8 cellular contexts compared by ENCODE assay signal in the genomic region with DNA sequence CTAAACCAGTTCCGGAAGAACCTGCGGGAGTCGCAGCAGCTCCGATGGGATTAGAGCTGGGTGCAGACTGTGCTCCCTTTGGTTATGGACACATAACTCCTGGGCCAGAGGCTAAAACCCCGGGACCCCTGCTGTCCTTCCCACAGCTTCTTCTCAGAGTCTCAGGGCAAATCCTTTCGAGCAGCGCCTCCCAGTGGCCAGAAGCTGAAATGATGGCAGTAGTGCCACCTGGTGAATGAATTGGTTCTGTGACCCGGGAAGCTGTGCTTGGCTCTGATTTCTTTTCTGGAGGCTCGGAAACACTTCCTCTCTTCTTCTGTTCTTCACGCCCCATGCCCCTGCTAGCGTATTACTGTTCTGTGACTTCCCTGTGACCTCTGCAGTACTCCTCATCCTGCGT. TPM values are rescaled to one million over a fixed set of nuclear protein-coding genes. Genes with fewer than 3 reads are reported as not detected.
DNase-seq lines count a peak whose midpoint lies in the region; TF ChIP-seq lines count a peak whose summit lies in the region.
"Not testable (repeated sequence)": the region's sequence is repeated elsewhere in the genome, so short reads cannot be mapped to it uniquely, and the experiment has no call there.

No MANE protein-coding gene starts in this region.

- H3K27me3 Mint-ChIP-seq in T-helper 2 cell treated with Interferon-gamma antibody and Interleukin-4, amounts not matched to agents 5 μg/mL and 100 μg/mL, for 36 hours (ENCODE audit: low read depth): not testable (repeated sequence)

- H3K23ac ChIP-seq in mesendoderm (ENCODE audit: low read length): not testable (repeated sequence)

- H3K27ac Mint-ChIP-seq in T-helper 2 cell treated with Interferon-gamma antibody and Interleukin-4, amounts not matched to agents 5 μg/mL and 100 μg/mL, for 36 hours: not testable (repeated sequence)

- H4K8ac ChIP-seq in mesendoderm (ENCODE audit: low read depth, low read length): not testable (repeated sequence)

- WGBS in GM23248 (ENCODE audit: low coverage in 1 of 2, low lambda C conversion rate in 2 of 2, missing lambda C conversion rate in 2 of 2), 2 experiments: 51 to 60% methylated on average over 12 of the region's 12 CpGs
- WGBS in mesendoderm (ENCODE audit: extremely low coverage, insufficient coverage, low lambda C conversion rate): no CpG with 5 or more reads among the region's 12 CpGs

- H3K9me2 ChIP-seq in GM23248 (ENCODE audit: insufficient read depth): not testable (repeated sequence)

- not testable (repeated sequence) for H3K9ac ChIP-seq in GM23248; fibroblast of lung (ENCODE audit: insufficient read depth, low read length); mesendoderm (ENCODE audit: low read length)

- H4K5ac ChIP-seq in mesendoderm (ENCODE audit: low read length): not testable (repeated sequence)

- H3K9me3 Mint-ChIP-seq in T-helper 2 cell treated with Interferon-gamma antibody and Interleukin-4, amounts not matched to agents 5 μg/mL and 100 μg/mL, for 36 hours: not testable (repeated sequence)

- not testable (repeated sequence) for H3K79me1 ChIP-seq in mesendoderm (ENCODE audit: low read length)

- H3K36me3 Mint-ChIP-seq in T-helper 2 cell treated with Interferon-gamma antibody and Interleukin-4, amounts not matched to agents 5 μg/mL and 100 μg/mL, for 36 hours (ENCODE audit: low read depth): not testable (repeated sequence)

- H2BK15ac ChIP-seq in mesendoderm (replicated peaks; ENCODE audit: low read depth): not testable (repeated sequence)

- not testable (repeated sequence) for H3K4me1 ChIP-seq in GM23248 (ENCODE audit: insufficient read depth); fibroblast of lung (ENCODE audit: control insufficient read depth, extremely low read depth, insufficient read depth, low read length); mesendoderm (ENCODE audit: control insufficient read depth, low read depth, low read length)

- POLR2A ChIA-PET in AG04450 (lab: Yijun Ruan, JAX): not testable (repeated sequence)

- CTCF ChIA-PET in AG04450 (lab: Charles Lee): interaction anchor here (0.6 to 1.4 kb wide), 13 partner anchors 9 to 433 kb away, joined by 3 to 10 read pairs (median 3); a partner anchor contains a TSS

- not testable (repeated sequence) for H3K4me1 Mint-ChIP-seq in T-helper 2 cell treated with Interferon-gamma antibody and Interleukin-4, amounts not matched to agents 5 μg/mL and 100 μg/mL, for 36 hours (ENCODE audit: low read depth)

- not testable (repeated sequence) for H3K9me3 ChIP-seq in AG04450 (ENCODE audit: control insufficient read depth, insufficient read depth, low read length); GM23248 (ENCODE audit: low read depth); fibroblast of lung (ENCODE audit: control insufficient read depth, insufficient read depth, low read depth, low read length)

- H4K20me1 ChIP-seq in GM23248 (ENCODE audit: insufficient read depth); fibroblast of lung (ENCODE audit: control insufficient read depth, extremely low read depth, insufficient read depth, low read length): not testable (repeated sequence)

- not testable (repeated sequence) for H3K79me2 ChIP-seq in GM23248 (ENCODE audit: insufficient read depth); fibroblast of lung (ENCODE audit: control insufficient read depth, insufficient read depth, low read length); mesendoderm (ENCODE audit: control insufficient read depth, insufficient read depth, low read length)

- H2AFZ ChIP-seq in GM23248; fibroblast of lung (ENCODE audit: low read length): not testable (repeated sequence)

- H3K4me2 ChIP-seq in GM23248 (ENCODE audit: unreplicated experiment); fibroblast of lung (ENCODE audit: extremely low read depth, insufficient read depth, low read length); mesendoderm (ENCODE audit: low read length): not testable (repeated sequence)

- not testable (repeated sequence) for H2AK5ac ChIP-seq in mesendoderm (ENCODE audit: low read length)

- not testable (repeated sequence) for H3K36me3 ChIP-seq in GM23248 (ENCODE audit: low read depth); fibroblast of lung (ENCODE audit: control insufficient read depth, insufficient read depth, low read length); mesendoderm (ENCODE audit: control insufficient read depth, insufficient read depth, low read length)

- H3K4me3 Mint-ChIP-seq in T-helper 2 cell treated with Interferon-gamma antibody and Interleukin-4, amounts not matched to agents 5 μg/mL and 100 μg/mL, for 36 hours: not testable (repeated sequence)

- in situ Hi-C loops in GM23248 (cut with MboI): not testable (repeated sequence)

- not testable (repeated sequence) for H3K27me3 ChIP-seq in AG04450 (ENCODE audit: control insufficient read depth, insufficient read depth, low read length); GM23248 (replicated peaks; ENCODE audit: insufficient read depth); fibroblast of lung (ENCODE audit: control insufficient read depth, insufficient read depth, low read length); mesendoderm (ENCODE audit: insufficient read depth, low read length, poor library complexity)

- H3K27ac ChIP-seq in AG04450 (ENCODE audit: low read depth, low read length); GM23248; fibroblast of lung (ENCODE audit: insufficient read depth, low read length); mesendoderm (ENCODE audit: low read depth, low read length): not testable (repeated sequence)

- H3K56ac ChIP-seq in mesendoderm (ENCODE audit: low read length): not testable (repeated sequence)

- H3K4ac ChIP-seq in mesendoderm (ENCODE audit: low read depth, low read length): not testable (repeated sequence)

- H3F3A ChIP-seq in GM23248 (ENCODE audit: insufficient read depth): not testable (repeated sequence)

- H3K4me3 ChIP-seq in AG04450 (ENCODE audit: low read depth, low read length); GM23248; fibroblast of lung (replicated peaks in 1 of 4; ENCODE audit: control extremely low read depth in 1 of 4, insufficient read depth in 1 of 4, low read depth in 3 of 4, low read length in 4 of 4); mesendoderm (ENCODE audit: low read length): not testable (repeated sequence)

- DNase-seq in AG04450 (ENCODE audit: low read depth, low spot score): peak; percentile 7
- DNase-seq in GM23248: peak; percentile 50
- DNase-seq in NCI-H2107 (lab: John Stamatoyannopoulos, UW): peak; percentile 19
- DNase-seq in T-helper 2 cell treated with Interferon-gamma antibody and Interleukin-4, amounts not matched to agents 5 μg/mL and 100 μg/mL, for 36 hours (ENCODE audit: low spot score): peak; percentile 53
- DNase-seq in activated naive CD4-positive, alpha-beta T cell treated with Interleukin-2 at 50 U/mL for 16 hours: peak; percentile 79
- peak; percentile 35 to 65 for DNase-seq in fibroblast of lung (ENCODE audit: low read depth in 2 of 2)
- peak; percentile 94 for DNase-seq in mesendoderm
- DNase-seq in stimulated activated CD4-positive, alpha-beta T cell treated with anti-CD3 and anti-CD28 coated beads, Interleukin-4, amount 100 ng/mL, for 1 hour: peak; percentile 77

- H2BK5ac ChIP-seq in mesendoderm (ENCODE audit: low read length): not testable (repeated sequence)

- H3K18ac ChIP-seq in mesendoderm (ENCODE audit: low read length): not testable (repeated sequence)

- TF ChIP-seq CTCF in AG04450 (IDR thresholded peaks at IDR 0.05; ENCODE audit: low read depth, low read length): peak; percentile 70
- peak; percentile 69 to 75 for TF ChIP-seq CTCF in fibroblast of lung (conservative IDR thresholded peaks at IDR 0.05 in 1 of 2, IDR thresholded peaks at IDR 0.05 in 1 of 2; ENCODE audit: low read depth in 1 of 2, low read length in 2 of 2)

- H2BK120ac ChIP-seq in mesendoderm (ENCODE audit: low read depth, low read length): not testable (repeated sequence)

RNA-seq across cellular contexts. Expression of a gene that starts 29.8 kb away (rescaled TPM):
- polyA plus RNA-seq in AG04450 (2011; rRNA removed) (11.3 and 14.5 TPM in 2 replicates), GM23248 (2016; fragmentation: Nextera tagmentation; extraction: Ambion mirVana) (11.2 and 11.6 TPM in 2 replicates), fibroblast of lung (11.3 and 16.5 TPM in 2 replicates)
- 13.6 and 15.3 TPM in 2 replicates for polyA minus RNA-seq in AG04450 (2011; rRNA and poly(A)+ RNA removed)
- 20.4 and 24.2 TPM in 2 replicates for total RNA-seq in GM23248 (2014; rRNA removed; shearing (Covaris generic))
- total RNA-seq in fibroblast of lung: 15.7 and 16.8 TPM in 2 replicates
- 8.9 and 9.1 TPM in 2 replicates for polyA plus RNA-seq in fibroblast of lung (2012)
- polyA minus RNA-seq in fibroblast of lung (ENCODE audit: low replicate concordance): 8.6 and 32.2 TPM in 2 replicates
- 63.5 TPM for polyA plus RNA-seq in mesendoderm (2013, experiment 1 of 2)
- 61.3 TPM for polyA plus RNA-seq in mesendoderm (2013, experiment 2 of 2)

Comparison
In these comparisons a context has a peak if more than half of its experiments do, and no peak if none do; other contexts are left out.
1. DNase-seq: peak in every context shown above with its lines; median percentile 94 in mesendoderm; 79 in activated naive CD4-positive, alpha-beta T cell treated with Interleukin-2 at 50 U/mL for 16 hours; 77 in stimulated activated CD4-positive, alpha-beta T cell treated with anti-CD3 and anti-CD28 coated beads, Interleukin-4, amount 100 ng/mL, for 1 hour; 53 in T-helper 2 cell treated with Interferon-gamma antibody and Interleukin-4, amounts not matched to agents 5 μg/mL and 100 μg/mL, for 36 hours; 50 in GM23248; 50 in fibroblast of lung; 19 in NCI-H2107; 7 in AG04450.